ENCODE assay signal across 1 cellular context in the genomic region with DNA sequence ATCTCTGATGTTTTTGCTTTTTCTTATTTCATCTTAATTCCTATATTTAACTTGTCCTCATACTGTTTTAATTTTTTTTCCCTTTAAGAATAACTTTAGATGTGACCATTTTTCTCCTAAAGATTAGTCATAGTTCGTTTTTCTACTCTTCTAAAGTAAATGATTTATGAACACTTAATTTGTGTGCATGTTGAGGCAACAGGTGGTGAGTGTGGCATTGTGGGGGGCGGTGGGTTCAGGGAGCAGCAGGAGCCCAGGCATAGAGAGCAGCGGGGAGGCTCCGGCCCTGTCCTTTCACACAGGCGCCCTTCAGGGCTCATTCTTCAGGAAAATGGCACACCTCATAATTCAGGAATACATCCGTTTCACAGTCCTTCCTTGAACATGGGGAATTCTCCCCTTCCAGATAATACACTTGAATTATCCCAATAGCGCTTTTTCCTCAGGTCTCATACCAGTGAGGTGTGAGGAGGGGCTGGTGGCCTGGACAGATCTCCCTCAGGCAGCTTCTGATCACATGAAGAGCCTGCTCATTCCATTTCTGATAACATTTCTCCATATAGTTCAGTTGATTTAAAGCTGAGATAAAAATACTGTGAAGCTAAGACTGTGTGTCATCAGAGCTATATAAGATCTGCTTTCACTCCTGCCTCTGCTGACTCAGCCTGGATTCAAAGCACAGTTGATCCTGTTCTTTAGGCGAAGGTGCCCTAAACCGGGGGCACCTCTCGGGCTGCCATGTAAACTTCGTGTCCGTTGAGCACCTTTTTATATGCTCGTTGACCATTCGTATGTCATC.
TF ChIP-seq lines count a peak whose summit lies in the region.

No MANE protein-coding gene starts in this region.

TF ChIP-seq in GM23338, 12 proteins besides CTCF, POLR2A, EP300 and RAD21:
- TF ChIP-seq EZH2 (IDR thresholded peaks at IDR 0.05; ENCODE audit: low read depth, unreplicated experiment) = no peak
- TF ChIP-seq ZNF114 (CRISPR knock-in tag; IDR thresholded peaks at IDR 0.05) = no peak
- TF ChIP-seq STAT1 (IDR thresholded peaks at IDR 0.05; ENCODE audit: unreplicated experiment) = no peak
- TF ChIP-seq, protein P1, sequence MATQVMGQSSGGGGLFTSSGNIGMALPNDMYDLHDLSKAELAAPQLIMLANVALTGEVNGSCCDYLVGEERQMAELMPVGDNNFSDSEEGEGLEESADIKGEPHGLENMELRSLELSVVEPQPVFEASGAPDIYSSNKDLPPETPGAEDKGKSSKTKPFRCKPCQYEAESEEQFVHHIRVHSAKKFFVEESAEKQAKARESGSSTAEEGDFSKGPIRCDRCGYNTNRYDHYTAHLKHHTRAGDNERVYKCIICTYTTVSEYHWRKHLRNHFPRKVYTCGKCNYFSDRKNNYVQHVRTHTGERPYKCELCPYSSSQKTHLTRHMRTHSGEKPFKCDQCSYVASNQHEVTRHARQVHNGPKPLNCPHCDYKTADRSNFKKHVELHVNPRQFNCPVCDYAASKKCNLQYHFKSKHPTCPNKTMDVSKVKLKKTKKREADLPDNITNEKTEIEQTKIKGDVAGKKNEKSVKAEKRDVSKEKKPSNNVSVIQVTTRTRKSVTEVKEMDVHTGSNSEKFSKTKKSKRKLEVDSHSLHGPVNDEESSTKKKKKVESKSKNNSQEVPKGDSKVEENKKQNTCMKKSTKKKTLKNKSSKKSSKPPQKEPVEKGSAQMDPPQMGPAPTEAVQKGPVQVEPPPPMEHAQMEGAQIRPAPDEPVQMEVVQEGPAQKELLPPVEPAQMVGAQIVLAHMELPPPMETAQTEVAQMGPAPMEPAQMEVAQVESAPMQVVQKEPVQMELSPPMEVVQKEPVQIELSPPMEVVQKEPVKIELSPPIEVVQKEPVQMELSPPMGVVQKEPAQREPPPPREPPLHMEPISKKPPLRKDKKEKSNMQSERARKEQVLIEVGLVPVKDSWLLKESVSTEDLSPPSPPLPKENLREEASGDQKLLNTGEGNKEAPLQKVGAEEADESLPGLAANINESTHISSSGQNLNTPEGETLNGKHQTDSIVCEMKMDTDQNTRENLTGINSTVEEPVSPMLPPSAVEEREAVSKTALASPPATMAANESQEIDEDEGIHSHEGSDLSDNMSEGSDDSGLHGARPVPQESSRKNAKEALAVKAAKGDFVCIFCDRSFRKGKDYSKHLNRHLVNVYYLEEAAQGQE (IDR thresholded peaks at IDR 0.05; ENCODE audit: unreplicated experiment) = no peak
- no peak for TF ChIP-seq POLR2AphosphoS5 (IDR thresholded peaks at IDR 0.05; ENCODE audit: low read depth)
- no peak for TF ChIP-seq CREB1 (CRISPR knock-in tag; IDR thresholded peaks at IDR 0.05; ENCODE audit: low read depth)
- no peak for TF ChIP-seq JUNB (IDR thresholded peaks at IDR 0.05; ENCODE audit: unreplicated experiment)
- no peak for TF ChIP-seq EZH2phosphoT487 (IDR thresholded peaks at IDR 0.05; ENCODE audit: unreplicated experiment)
- TF ChIP-seq, protein P2, sequence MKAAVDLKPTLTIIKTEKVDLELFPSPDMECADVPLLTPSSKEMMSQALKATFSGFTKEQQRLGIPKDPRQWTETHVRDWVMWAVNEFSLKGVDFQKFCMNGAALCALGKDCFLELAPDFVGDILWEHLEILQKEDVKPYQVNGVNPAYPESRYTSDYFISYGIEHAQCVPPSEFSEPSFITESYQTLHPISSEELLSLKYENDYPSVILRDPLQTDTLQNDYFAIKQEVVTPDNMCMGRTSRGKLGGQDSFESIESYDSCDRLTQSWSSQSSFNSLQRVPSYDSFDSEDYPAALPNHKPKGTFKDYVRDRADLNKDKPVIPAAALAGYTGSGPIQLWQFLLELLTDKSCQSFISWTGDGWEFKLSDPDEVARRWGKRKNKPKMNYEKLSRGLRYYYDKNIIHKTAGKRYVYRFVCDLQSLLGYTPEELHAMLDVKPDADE (IDR thresholded peaks at IDR 0.05) = no peak
- TF ChIP-seq, protein P3, sequence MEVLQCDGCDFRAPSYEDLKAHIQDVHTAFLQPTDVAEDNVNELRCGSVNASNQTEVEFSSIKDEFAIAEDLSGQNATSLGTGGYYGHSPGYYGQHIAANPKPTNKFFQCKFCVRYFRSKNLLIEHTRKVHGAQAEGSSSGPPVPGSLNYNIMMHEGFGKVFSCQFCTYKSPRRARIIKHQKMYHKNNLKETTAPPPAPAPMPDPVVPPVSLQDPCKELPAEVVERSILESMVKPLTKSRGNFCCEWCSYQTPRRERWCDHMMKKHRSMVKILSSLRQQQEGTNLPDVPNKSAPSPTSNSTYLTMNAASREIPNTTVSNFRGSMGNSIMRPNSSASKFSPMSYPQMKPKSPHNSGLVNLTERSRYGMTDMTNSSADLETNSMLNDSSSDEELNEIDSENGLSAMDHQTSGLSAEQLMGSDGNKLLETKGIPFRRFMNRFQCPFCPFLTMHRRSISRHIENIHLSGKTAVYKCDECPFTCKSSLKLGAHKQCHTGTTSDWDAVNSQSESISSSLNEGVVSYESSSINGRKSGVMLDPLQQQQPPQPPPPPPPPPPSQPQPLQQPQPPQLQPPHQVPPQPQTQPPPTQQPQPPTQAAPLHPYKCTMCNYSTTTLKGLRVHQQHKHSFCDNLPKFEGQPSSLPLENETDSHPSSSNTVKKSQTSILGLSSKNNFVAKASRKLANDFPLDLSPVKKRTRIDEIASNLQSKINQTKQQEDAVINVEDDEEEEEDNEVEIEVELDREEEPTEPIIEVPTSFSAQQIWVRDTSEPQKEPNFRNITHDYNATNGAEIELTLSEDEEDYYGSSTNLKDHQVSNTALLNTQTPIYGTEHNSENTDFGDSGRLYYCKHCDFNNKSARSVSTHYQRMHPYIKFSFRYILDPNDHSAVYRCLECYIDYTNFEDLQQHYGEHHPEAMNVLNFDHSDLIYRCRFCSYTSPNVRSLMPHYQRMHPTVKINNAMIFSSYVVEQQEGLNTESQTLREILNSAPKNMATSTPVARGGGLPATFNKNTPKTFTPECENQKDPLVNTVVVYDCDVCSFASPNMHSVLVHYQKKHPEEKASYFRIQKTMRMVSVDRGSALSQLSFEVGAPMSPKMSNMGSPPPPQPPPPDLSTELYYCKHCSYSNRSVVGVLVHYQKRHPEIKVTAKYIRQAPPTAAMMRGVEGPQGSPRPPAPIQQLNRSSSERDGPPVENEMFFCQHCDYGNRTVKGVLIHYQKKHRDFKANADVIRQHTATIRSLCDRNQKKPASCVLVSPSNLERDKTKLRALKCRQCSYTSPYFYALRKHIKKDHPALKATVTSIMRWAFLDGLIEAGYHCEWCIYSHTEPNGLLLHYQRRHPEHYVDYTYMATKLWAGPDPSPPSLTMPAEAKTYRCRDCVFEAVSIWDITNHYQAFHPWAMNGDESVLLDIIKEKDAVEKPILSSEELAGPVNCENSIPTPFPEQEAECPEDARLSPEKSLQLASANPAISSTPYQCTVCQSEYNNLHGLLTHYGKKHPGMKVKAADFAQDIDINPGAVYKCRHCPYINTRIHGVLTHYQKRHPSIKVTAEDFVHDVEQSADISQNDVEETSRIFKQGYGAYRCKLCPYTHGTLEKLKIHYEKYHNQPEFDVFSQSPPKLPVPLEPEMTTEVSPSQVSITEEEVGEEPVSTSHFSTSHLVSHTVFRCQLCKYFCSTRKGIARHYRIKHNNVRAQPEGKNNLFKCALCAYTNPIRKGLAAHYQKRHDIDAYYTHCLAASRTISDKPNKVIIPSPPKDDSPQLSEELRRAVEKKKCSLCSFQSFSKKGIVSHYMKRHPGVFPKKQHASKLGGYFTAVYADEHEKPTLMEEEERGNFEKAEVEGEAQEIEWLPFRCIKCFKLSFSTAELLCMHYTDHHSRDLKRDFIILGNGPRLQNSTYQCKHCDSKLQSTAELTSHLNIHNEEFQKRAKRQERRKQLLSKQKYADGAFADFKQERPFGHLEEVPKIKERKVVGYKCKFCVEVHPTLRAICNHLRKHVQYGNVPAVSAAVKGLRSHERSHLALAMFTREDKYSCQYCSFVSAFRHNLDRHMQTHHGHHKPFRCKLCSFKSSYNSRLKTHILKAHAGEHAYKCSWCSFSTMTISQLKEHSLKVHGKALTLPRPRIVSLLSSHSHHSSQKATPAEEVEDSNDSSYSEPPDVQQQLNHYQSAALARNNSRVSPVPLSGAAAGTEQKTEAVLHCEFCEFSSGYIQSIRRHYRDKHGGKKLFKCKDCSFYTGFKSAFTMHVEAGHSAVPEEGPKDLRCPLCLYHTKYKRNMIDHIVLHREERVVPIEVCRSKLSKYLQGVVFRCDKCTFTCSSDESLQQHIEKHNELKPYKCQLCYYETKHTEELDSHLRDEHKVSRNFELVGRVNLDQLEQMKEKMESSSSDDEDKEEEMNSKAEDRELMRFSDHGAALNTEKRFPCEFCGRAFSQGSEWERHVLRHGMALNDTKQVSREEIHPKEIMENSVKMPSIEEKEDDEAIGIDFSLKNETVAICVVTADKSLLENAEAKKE (CRISPR knock-in tag; IDR thresholded peaks at IDR 0.05) = no peak
- no peak for TF ChIP-seq ZNF331 (CRISPR knock-in tag; IDR thresholded peaks at IDR 0.05; ENCODE audit: low read depth)
- no peak for TF ChIP-seq NANOG (IDR thresholded peaks at IDR 0.05; ENCODE audit: borderline replicate concordance)
TF ChIP-seq in GM23338: peak in this region for 0.
